In the genomic region with DNA sequence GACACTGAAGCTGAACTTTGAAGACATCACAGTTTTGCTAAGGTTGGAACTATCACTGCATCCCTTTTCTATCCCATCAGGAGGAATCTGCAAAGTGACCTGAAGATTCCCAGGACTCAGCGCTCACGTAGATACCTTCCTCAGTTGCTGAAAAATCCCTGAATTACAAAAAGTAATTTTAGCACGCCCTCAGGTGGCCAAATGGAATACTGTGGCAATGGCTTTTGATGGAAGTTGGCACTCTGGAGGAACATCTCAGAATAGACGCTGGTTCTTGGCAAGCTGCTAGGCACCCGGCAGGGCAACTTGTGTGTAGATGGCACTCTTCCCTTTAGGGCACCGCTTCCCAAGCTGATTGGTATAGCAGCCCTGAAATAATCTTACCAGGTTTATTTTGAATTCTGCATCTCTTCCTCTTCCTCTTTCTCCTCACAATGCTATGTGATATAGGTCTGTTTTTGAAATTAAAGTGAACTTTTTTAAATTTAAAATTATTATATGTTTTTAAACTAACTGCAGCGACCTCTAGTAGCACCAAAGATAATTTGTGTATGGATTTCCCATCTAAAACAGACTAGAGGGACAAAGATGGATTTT, we compare ENCODE assay signal across 7 cellular contexts. TPM values are rescaled to one million over a fixed set of nuclear protein-coding genes. Genes with fewer than 3 reads are reported as not detected.
DNase-seq lines count a peak whose midpoint lies in the region; ATAC-seq and TF ChIP-seq lines count a peak whose summit lies in the region.

No MANE protein-coding gene starts in this region.

- no peak overlapping the region for H3K4me2 ChIP-seq in DOHH2 (ENCODE audit: low read length)
- no peak overlapping the region for H3K4me2 ChIP-seq in mesenchymal stem cell (ENCODE audit: low read length, poor library complexity, severe bottlenecking)

- no peak overlapping the region for H3K18ac ChIP-seq in mesenchymal stem cell (ENCODE audit: low read depth in 1 of 2, low read length in 2 of 2)

- peak overlapping the region; percentile 72 for H3K9ac ChIP-seq in mesenchymal stem cell (ENCODE audit: low read length)

- no peak overlapping the region for H2BK15ac ChIP-seq in mesenchymal stem cell (ENCODE audit: low read depth, poor library complexity, severe bottlenecking)

- H3K4me3 ChIP-seq in DOHH2 (ENCODE audit: low read length) (no peak overlapping the region), coronary artery (peak overlapping the region; percentile 7), mesenchymal stem cell (ENCODE audit: insufficient read depth in 1 of 2, low read depth in 1 of 2, low read length in 2 of 2) (peak overlapping the region in 1 of 2 experiments; percentile 75)

- no peak overlapping the region for H4K8ac ChIP-seq in mesenchymal stem cell (ENCODE audit: low read length)

- H2BK5ac ChIP-seq in mesenchymal stem cell (ENCODE audit: low read depth, low read length, poor library complexity, severe bottlenecking), result no peak overlapping the region

- TF ChIP-seq CTCF in DOHH2 (IDR thresholded peaks at IDR 0.05; ENCODE audit: low read depth, low read length, poor library complexity, severe bottlenecking) (peak; percentile 52), coronary artery (IDR thresholded peaks at IDR 0.05) (no peak), type B pancreatic cell (conservative IDR thresholded peaks at IDR 0.05) (peak; percentile 74)

- peaks cover 28% of the 10 kb centered on the region for H3K27me3 Mint-ChIP-seq in type B pancreatic cell

- H3K27ac Mint-ChIP-seq in type B pancreatic cell, result no peak overlapping the region

- H3K36me3 ChIP-seq in DOHH2 (ENCODE audit: control insufficient read depth, low read length) (no peaks in the 10 kb centered on the region), mesenchymal stem cell (ENCODE audit: control insufficient read depth in 1 of 2, insufficient read depth in 2 of 2, low read depth in 1 of 2, low read length in 2 of 2) (no peaks in the 10 kb centered on the region)

- no peak overlapping the region for H3K14ac ChIP-seq in mesenchymal stem cell (ENCODE audit: low read length in 2 of 2)

- H3K27me3 ChIP-seq in DOHH2 (ENCODE audit: control insufficient read depth, low read length), result no peaks in the 10 kb centered on the region
- H3K27me3 ChIP-seq in mesenchymal stem cell (ENCODE audit: control insufficient read depth in 1 of 2, insufficient read depth in 1 of 2, low read length in 2 of 2), result peaks cover 6 to 54% of the 10 kb centered on the region in 2 experiments

- H3K9me3 Mint-ChIP-seq in type B pancreatic cell, result no peaks in the 10 kb centered on the region

- no peak overlapping the region for H2AFZ ChIP-seq in mesenchymal stem cell (ENCODE audit: low read depth, low read length)

- DNase-seq in SK-N-DZ (ENCODE audit: low spot score) (peak; percentile 10), coronary artery (ENCODE audit: low spot score) (no peak), mesenchymal stem cell (peak; percentile 19), type B pancreatic cell (ENCODE audit: extremely low spot score, unreplicated experiment) (no peak)

- H3F3A ChIP-seq in DOHH2 (ENCODE audit: control insufficient read depth, insufficient read depth), result no peaks in the 10 kb centered on the region

- no peaks in the 10 kb centered on the region for H3K9me2 ChIP-seq in DOHH2 (replicated peaks; ENCODE audit: control insufficient read depth, low read length)

- H3K79me1 ChIP-seq in mesenchymal stem cell (replicated peaks; ENCODE audit: low read length, poor library complexity, severe bottlenecking), result no peaks in the 10 kb centered on the region

- H3K79me2 ChIP-seq in DOHH2 (ENCODE audit: control insufficient read depth, low read length), result no peaks in the 10 kb centered on the region

- no peaks in the 10 kb centered on the region for H3K36me3 Mint-ChIP-seq in type B pancreatic cell

- no peak overlapping the region for H3K4ac ChIP-seq in mesenchymal stem cell (ENCODE audit: low read depth in 1 of 2, low read length in 2 of 2)

- H3K27ac ChIP-seq in DOHH2 (ENCODE audit: low read depth, low read length) (no peak overlapping the region), coronary artery (no peak overlapping the region), mesenchymal stem cell (ENCODE audit: low read length, poor library complexity, severe bottlenecking) (no peak overlapping the region)

- H3K4me1 Mint-ChIP-seq in type B pancreatic cell (ENCODE audit: unreplicated experiment), result no peaks in the 10 kb centered on the region

- WGBS in mesenchymal stem cell, result 22% methylated on average over 3 of the region's 7 CpGs

- no peaks in the 10 kb centered on the region for H3K9me3 ChIP-seq in DOHH2 (ENCODE audit: control insufficient read depth, insufficient read depth, low read length)
- H3K9me3 ChIP-seq in mesenchymal stem cell (ENCODE audit: control insufficient read depth, low read length), result no peaks in the 10 kb centered on the region

- H4K20me1 ChIP-seq in DOHH2 (ENCODE audit: control insufficient read depth, insufficient read depth, low read depth, low read length), result no peaks in the 10 kb centered on the region

- no peak overlapping the region for H2BK12ac ChIP-seq in mesenchymal stem cell (ENCODE audit: low read length in 2 of 2)

- H4K91ac ChIP-seq in mesenchymal stem cell (ENCODE audit: low read length), result no peak overlapping the region

- H3K4me1 ChIP-seq in DOHH2 (ENCODE audit: control insufficient read depth, low read length), result no peaks in the 10 kb centered on the region
- H3K4me1 ChIP-seq in mesenchymal stem cell (ENCODE audit: control insufficient read depth, insufficient read depth, low read depth, low read length), result peaks cover 1% of the 10 kb centered on the region

- H3K4me3 Mint-ChIP-seq in type B pancreatic cell, result no peak overlapping the region

- no peak overlapping the region for H3K23ac ChIP-seq in mesenchymal stem cell (ENCODE audit: low read length in 2 of 2)

- peak; percentile 51 for ATAC-seq in HG03378 (IDR thresholded peaks at IDR 0.05; ENCODE audit: unreplicated experiment)
- ATAC-seq in HG03280 (IDR thresholded peaks at IDR 0.05; ENCODE audit: unreplicated experiment), result no peak

- no peak overlapping the region for H2AK5ac ChIP-seq in mesenchymal stem cell (ENCODE audit: low read length, severe bottlenecking)

- H2BK120ac ChIP-seq in mesenchymal stem cell (ENCODE audit: low read depth, low read length), result no peak overlapping the region

RNA-seq across cellular contexts. Expression of a gene that starts 16.3 kb away (rescaled TPM):
- polyA plus RNA-seq in SK-N-DZ (2014; cell fraction: cytosol; rRNA removed), result not detected in 2 replicates
- not detected in 2 replicates for polyA plus RNA-seq in SK-N-DZ (2014; cell fraction: nucleus; rRNA removed)
- 0.14 TPM for polyA plus RNA-seq in mesenchymal stem cell (2013, experiment 1 of 2)
- 0.11 TPM for polyA plus RNA-seq in mesenchymal stem cell (2013, experiment 2 of 2)
- total RNA-seq in type B pancreatic cell (ENCODE audit: low replicate concordance), result 0.19 TPM in 1 of 2 replicates, not detected in the other

Comparison
In these comparisons a context has a peak if more than half of its experiments do, and no peak if none do; other contexts are left out.
1. DNase-seq: peak in SK-N-DZ (single experiment) and mesenchymal stem cell (single experiment); none in coronary artery (single experiment) and type B pancreatic cell (single experiment).